ENCODE assay signal across 8 cellular contexts in genomic region chr1:146401281-146401825, GRCh38.
DNase-seq lines count a peak whose midpoint lies in the region; ATAC-seq and TF ChIP-seq lines count a peak whose summit lies in the region.
"Not testable (repeated sequence)": the region's sequence is repeated elsewhere in the genome, so short reads cannot be mapped to it uniquely, and the experiment has no call there.

No MANE protein-coding gene starts in this region.

- H2AK9ac ChIP-seq in IMR-90 (replicated peaks; ENCODE audit: low read depth, low read length, poor library complexity), result not testable (repeated sequence)

- H2AK5ac ChIP-seq in IMR-90 (ENCODE audit: low read depth, low read length), result not testable (repeated sequence)

- H3K9me1 ChIP-seq in IMR-90 (ENCODE audit: insufficient read depth, low read length), result not testable (repeated sequence)

- H3K27ac ChIP-seq in CD4-positive, alpha-beta memory T cell (ENCODE audit: low read depth, low read length); IMR-90 (ENCODE audit: insufficient read depth, low read length); left ventricle myocardium inferior (replicated peaks); thoracic aorta: not testable (repeated sequence)

- peak overlapping the region; percentile 26 to 87 (median 71) for H3K4me3 Mint-ChIP-seq in CD4-positive, alpha-beta memory T cell
- H3K4me3 Mint-ChIP-seq in chondrocyte (ENCODE audit: unreplicated experiment); neural crest cell: not testable (repeated sequence)

- ATAC-seq in IMR-90 (ENCODE audit: low read depth), result peak; percentile 91
- ATAC-seq in thoracic aorta (ENCODE audit: insufficient number of reproducible peaks, low FRiP score, low read depth), result not testable (repeated sequence)

- not testable (repeated sequence) for H3K79me1 ChIP-seq in IMR-90 (ENCODE audit: low read depth in 1 of 2, low read length in 2 of 2)

- not testable (repeated sequence) for H3K9ac ChIP-seq in IMR-90 (ENCODE audit: low read depth, low read length)

- not testable (repeated sequence) for H4K20me1 ChIP-seq in IMR-90 (ENCODE audit: insufficient read depth, low read length)

- peaks cover 25% of the 10 kb centered on the region for H3K4me1 ChIP-seq in CD4-positive, alpha-beta memory T cell (ENCODE audit: insufficient read depth, low read length)
- not testable (repeated sequence) for H3K4me1 ChIP-seq in IMR-90 (ENCODE audit: control insufficient read depth, insufficient read depth, low read length); left ventricle myocardium inferior; thoracic aorta (ENCODE audit: control insufficient read depth in 1 of 2, low read depth in 2 of 2)

- not testable (repeated sequence) for H2BK15ac ChIP-seq in IMR-90 (ENCODE audit: low read depth, low read length)

- not testable (repeated sequence) for BruUV-seq in IMR-90 (replicated peaks; lab: Mats Ljungman, UMichigan)

- peak; percentile 43 to 51 (median 47) for DNase-seq in CD4-positive, alpha-beta memory T cell
- DNase-seq in IMR-90 (peak; percentile 28), SIG-M5 treated with dmso at 0.1 percent for 504 hours (lab: John Stamatoyannopoulos, UW; ENCODE audit: unreplicated experiment) (peak; percentile 33)
- DNase-seq in activated T-cell treated with anti-CD3 and anti-CD28 coated beads, Interleukin-2, amount 50 U/mL, for 48 hours, result peak; percentile 62 to 65
- not testable (repeated sequence) for DNase-seq in chondrocyte (ENCODE audit: low spot score); left ventricle myocardium inferior; neural crest cell (ENCODE audit: low read depth, low spot score); thoracic aorta (ENCODE audit: low spot score)

- 0 out of 2 replicates have a peak, but pooled peaks have one; percentile 11 for TF ChIP-seq RAD21 in IMR-90 (IDR thresholded peaks at IDR 0.05; ENCODE audit: low read length)

- H2BK5ac ChIP-seq in IMR-90 (ENCODE audit: low read depth, low read length, poor library complexity, severe bottlenecking), result not testable (repeated sequence)

- not testable (repeated sequence) for H3K14ac ChIP-seq in IMR-90 (replicated peaks; ENCODE audit: low read depth, low read length)

- WGBS in IMR-90 (ENCODE audit: extremely low coverage in 2 of 2, insufficient read length in 1 of 2), 2 experiments, result no CpG with 5 or more reads among the region's 7 CpGs

- not testable (repeated sequence) for H3K4me3 ChIP-seq in CD4-positive, alpha-beta memory T cell (ENCODE audit: low read length in 2 of 2); IMR-90 (ENCODE audit: insufficient read depth, low read depth, low read length); left ventricle myocardium inferior; thoracic aorta

- dilution Hi-C loops in IMR-90 (cut with HindIII; ENCODE audit: low sequenced_read_pairs, unreplicated experiment), result not testable (repeated sequence)

- not testable (repeated sequence) for H3K36me3 ChIP-seq in CD4-positive, alpha-beta memory T cell (ENCODE audit: insufficient read depth, low read length); IMR-90 (ENCODE audit: control insufficient read depth, insufficient read depth, low read length); left ventricle myocardium inferior; thoracic aorta

- H3K9me3 ChIP-seq in CD4-positive, alpha-beta memory T cell (ENCODE audit: control insufficient read depth in 1 of 2, low read length in 2 of 2); IMR-90 (ENCODE audit: control insufficient read depth, insufficient read depth, low read length); left ventricle myocardium inferior (replicated peaks); thoracic aorta: not testable (repeated sequence)

- H2AFZ ChIP-seq in IMR-90 (replicated peaks; ENCODE audit: low read length, poor library complexity), result not testable (repeated sequence)

- TF ChIP-seq POLR2A in IMR-90 (IDR thresholded peaks at IDR 0.05; ENCODE audit: low read depth, low read length), result not testable (repeated sequence)

- H3K27ac Mint-ChIP-seq in CD4-positive, alpha-beta memory T cell, result peak overlapping the region; percentile 84 to 97 (median 95)
- H3K27ac Mint-ChIP-seq in chondrocyte (ENCODE audit: unreplicated experiment); neural crest cell (ENCODE audit: unreplicated experiment): not testable (repeated sequence)

- in situ Hi-C loops in IMR-90 (cut with MboI; ENCODE audit: low sequenced_read_pairs), result not testable (repeated sequence)

- H3K23ac ChIP-seq in IMR-90 (ENCODE audit: low read depth, low read length), result not testable (repeated sequence)

- H3K9me3 Mint-ChIP-seq in CD4-positive, alpha-beta memory T cell; chondrocyte (ENCODE audit: low read depth); neural crest cell: not testable (repeated sequence)

- not testable (repeated sequence) for H3K18ac ChIP-seq in IMR-90 (ENCODE audit: low read depth, low read length)

- not testable (repeated sequence) for H2BK20ac ChIP-seq in IMR-90 (ENCODE audit: low read depth, low read length)

- POLR2A ChIA-PET in CD4-positive, alpha-beta memory T cell (lab: Charles Lee; ENCODE audit: partially characterized antibody), result interaction anchor here (1.5 kb wide), 1 partner anchor 25 kb away, joined by 5 read pairs; no protein-coding TSS in a partner anchor
- POLR2A ChIA-PET in IMR-90 (lab: Charles Lee; ENCODE audit: unreplicated experiment), result not testable (repeated sequence)

- H4K91ac ChIP-seq in IMR-90 (ENCODE audit: insufficient read depth, low read depth, low read length), result not testable (repeated sequence)

- H4K5ac ChIP-seq in IMR-90 (ENCODE audit: low read depth, low read length), result not testable (repeated sequence)

- H3K4ac ChIP-seq in IMR-90 (ENCODE audit: low read depth, low read length), result not testable (repeated sequence)

- CTCF ChIA-PET in CD4-positive, alpha-beta memory T cell (lab: Charles Lee; ENCODE audit: partially characterized antibody); IMR-90 (lab: Yijun Ruan, JAX): not testable (repeated sequence)

- not testable (repeated sequence) for H2BK120ac ChIP-seq in IMR-90 (ENCODE audit: low read depth, low read length)

- intact Hi-C loops in CD4-positive, alpha-beta memory T cell (cut with micrococcal nuclease); IMR-90 (cut with micrococcal nuclease); left ventricle myocardium inferior (cut with micrococcal nuclease): not testable (repeated sequence)

- TF ChIP-seq CTCF in IMR-90 (conservative IDR thresholded peaks at IDR 0.05; ENCODE audit: low read depth, low read length) (peak; percentile 32; the same call in 1 of the 2 replicates), chondrocyte (IDR thresholded peaks at IDR 0.05) (peak; percentile 77), left ventricle myocardium inferior (IDR thresholded peaks at IDR 0.05; ENCODE audit: borderline replicate concordance) (peak; percentile 68), neural crest cell (conservative IDR thresholded peaks at IDR 0.05) (peak; percentile 62), thoracic aorta (IDR thresholded peaks at IDR 0.05) (peak; percentile 53)

- H3K4me1 Mint-ChIP-seq in CD4-positive, alpha-beta memory T cell, result peaks cover 15 to 28% (median 23%) of the 10 kb centered on the region in 4 donors
- H3K4me1 Mint-ChIP-seq in chondrocyte (ENCODE audit: low read depth), result not testable (repeated sequence)
- H3K4me1 Mint-ChIP-seq in neural crest cell, result peaks cover 15% of the 10 kb centered on the region

- not testable (repeated sequence) for H3K27me3 Mint-ChIP-seq in CD4-positive, alpha-beta memory T cell; chondrocyte (ENCODE audit: low read depth); neural crest cell (ENCODE audit: low read depth)

- not testable (repeated sequence) for H3K56ac ChIP-seq in IMR-90 (ENCODE audit: extremely low read depth, insufficient read depth, low read length)

- H3K27me3 ChIP-seq in CD4-positive, alpha-beta memory T cell (ENCODE audit: insufficient read depth, low read length); IMR-90 (ENCODE audit: control insufficient read depth, insufficient read depth, low read length); left ventricle myocardium inferior (ENCODE audit: low read depth); thoracic aorta (replicated peaks; ENCODE audit: insufficient read depth): not testable (repeated sequence)

- H4K8ac ChIP-seq in IMR-90 (ENCODE audit: low read depth in 2 of 2, low read length in 2 of 2), result not testable (repeated sequence)

- not testable (repeated sequence) for H3K36me3 Mint-ChIP-seq in CD4-positive, alpha-beta memory T cell; chondrocyte (ENCODE audit: low read depth); neural crest cell (ENCODE audit: low read depth)

- H3K4me2 ChIP-seq in IMR-90 (ENCODE audit: low read depth, low read length), result not testable (repeated sequence)

TF ChIP-seq in IMR-90, 13 proteins besides CTCF, POLR2A, EP300 and RAD21:
- TF ChIP-seq SMC3 (IDR thresholded peaks at IDR 0.05; ENCODE audit: low read depth, low read length), result 0 out of 2 replicates have a peak, but pooled peaks have one; percentile 11
